ENCODE assay signal across 8 cellular contexts in genomic region chr2:84970266-84970955, GRCh38. TPM values are rescaled to one million over a fixed set of nuclear protein-coding genes. Genes with fewer than 3 reads are reported as not detected.
A peak's percentile ranks its signal among the peaks of the same experiment; 100 is the strongest.
DNase-seq lines count a peak whose midpoint lies in the region; ATAC-seq, FAIRE-seq and TF ChIP-seq lines count a peak whose summit lies in the region.

No MANE protein-coding gene starts in this region.

- H3K4me3 ChIP-seq in HUES6 (ENCODE audit: low read depth, low read length) (peak overlapping the region; percentile 80), astrocyte of the spinal cord (ENCODE audit: low read depth, low read length) (peak overlapping the region; percentile 79), iPS-20b (ENCODE audit: low read length) (peak overlapping the region; percentile 97), skeletal muscle tissue (ENCODE audit: low read length in 3 of 3) (peak overlapping the region; percentile 83 to 91 (median 85))

- FAIRE-seq in HTR-8/SVneo (lab: Jason Lieb, UNC), result no peak

- H3K4me1 ChIP-seq in HUES6 (ENCODE audit: control insufficient read depth, insufficient read depth, low read length) (peaks cover 5% of the 10 kb centered on the region), iPS-20b (ENCODE audit: insufficient read depth, low read length) (peaks cover 18% of the 10 kb centered on the region; the same call in 1 of the 2 replicates), skeletal muscle tissue (ENCODE audit: control insufficient read depth in 3 of 3, insufficient read depth in 3 of 3, low read length in 3 of 3) (peaks cover 20 to 34% (median 24%) of the 10 kb centered on the region in 3 donors)

- in situ Hi-C loops in astrocyte of the spinal cord (cut with HindIII; ENCODE audit: low sequenced_read_pairs), result no loop called here

- ATAC-seq in GM21390 (IDR thresholded peaks at IDR 0.05; ENCODE audit: unreplicated experiment), result peak; percentile 27

- DNase-seq in EH (ENCODE audit: low read depth) (peak; percentile 60), T-helper 22 cell (ENCODE audit: low read depth) (peak; percentile 36), astrocyte of the spinal cord (ENCODE audit: low read depth, low spot score) (peak; percentile 58), HTR-8/SVneo (ENCODE audit: insufficient read length, low spot score) (no peak)

- no peaks in the 10 kb centered on the region for H3K27me3 ChIP-seq in HUES6 (ENCODE audit: control insufficient read depth, insufficient read depth, low read length)
- no peaks in the 10 kb centered on the region for H3K27me3 ChIP-seq in iPS-20b (ENCODE audit: insufficient read depth, low read length)
- no peaks in the 10 kb centered on the region for H3K27me3 ChIP-seq in skeletal muscle tissue (ENCODE audit: control insufficient read depth in 3 of 3, insufficient read depth in 3 of 3, low read length in 3 of 3)

- H3K9ac ChIP-seq in HUES6 (ENCODE audit: low read length), result peak overlapping the region; percentile 95
- H3K9ac ChIP-seq in iPS-20b (ENCODE audit: low read depth, low read length), result peak overlapping the region; percentile 97
- peak overlapping the region; percentile 85 to 92 (median 88) for H3K9ac ChIP-seq in skeletal muscle tissue (ENCODE audit: low read depth in 1 of 3, low read length in 3 of 3)

- peak overlapping the region; percentile 94 for H3K27ac ChIP-seq in HUES6 (ENCODE audit: low read depth, low read length)
- peak overlapping the region; percentile 82 for H3K27ac ChIP-seq in iPS-20b (ENCODE audit: low read length)
- peak overlapping the region; percentile 89 for H3K27ac ChIP-seq in skeletal muscle tissue (ENCODE audit: low read depth, low read length)

- H3K9me3 ChIP-seq in HUES6 (ENCODE audit: control insufficient read depth, insufficient read depth, low read depth, low read length), result no peaks in the 10 kb centered on the region
- no peaks in the 10 kb centered on the region for H3K9me3 ChIP-seq in iPS-20b (ENCODE audit: insufficient read depth, low read depth, low read length)
- no peaks in the 10 kb centered on the region for H3K9me3 ChIP-seq in skeletal muscle tissue (ENCODE audit: control insufficient read depth in 3 of 3, low read length in 3 of 3)

- no peak for TF ChIP-seq CTCF in astrocyte of the spinal cord (IDR thresholded peaks at IDR 0.05; ENCODE audit: low read depth, low read length)

- H3K36me3 ChIP-seq in HUES6 (ENCODE audit: control insufficient read depth, insufficient read depth, low read length) (peaks cover 18% of the 10 kb centered on the region), iPS-20b (ENCODE audit: insufficient read depth, low read depth, low read length) (peaks cover 24% of the 10 kb centered on the region), skeletal muscle tissue (ENCODE audit: control insufficient read depth in 3 of 3, insufficient read depth in 3 of 3, low read length in 3 of 3) (no peaks in the 10 kb centered on the region)

RNA-seq across cellular contexts. Expression of gene KCMF1, which starts 0.6 kb away (rescaled TPM):
- total RNA-seq in skeletal muscle tissue, result 12.5 TPM
